Comparison of ENCODE assay signal across 25 cellular contexts in the genomic region with DNA sequence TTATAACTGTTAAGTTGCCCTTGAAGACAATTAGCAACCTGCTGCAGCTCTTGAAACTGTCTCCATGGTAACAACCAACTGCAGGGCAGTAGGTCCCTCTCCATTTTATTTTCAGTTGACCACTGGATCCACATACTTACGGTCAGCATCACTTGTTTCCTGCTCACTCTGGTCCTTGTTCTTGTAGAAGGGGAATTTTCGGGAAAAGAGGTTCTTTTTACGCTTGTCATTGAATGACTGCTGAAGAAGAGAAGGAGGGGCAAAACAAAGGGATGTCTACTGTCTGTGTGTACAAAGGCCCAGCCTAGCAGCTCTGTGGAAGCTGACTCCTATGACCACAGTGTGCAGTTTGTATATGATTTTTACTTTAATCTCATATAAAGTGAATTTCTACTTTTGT.
DNase-seq lines count a peak whose midpoint lies in the region; ATAC-seq lines count a peak whose summit lies in the region.
"Had no signal": no experiment of that assay in that cellular context is flagged by ENCODE, and none has a peak within 500 bp of the region (broad histone marks: within the 10 kb centered on the region; RNA-seq: fewer than 3 reads in every experiment).

No MANE protein-coding gene starts in this region.

- no peak for ATAC-seq in GM19035 (IDR thresholded peaks at IDR 0.05; ENCODE audit: unreplicated experiment)
- no peak for ATAC-seq in GM18517 (IDR thresholded peaks at IDR 0.05; ENCODE audit: unreplicated experiment)

- DNase-seq in DMS79 treated with DMSO at 0.1 percent for 48 hours (lab: John Stamatoyannopoulos, UW) (peak; percentile 14), DMS79 (lab: John Stamatoyannopoulos, UW) (no peak), NCI-H748 (lab: John Stamatoyannopoulos, UW; ENCODE audit: unreplicated experiment) (peak; percentile 9), NCI-H748 treated with DMSO at 0.1 percent for 48 hours (lab: John Stamatoyannopoulos, UW) (no peak), midbrain (lab: John Stamatoyannopoulos, UW) (peak; percentile 18)
- DNase-seq: BE2C; CD8-positive, alpha-beta memory T cell; DMS 273 treated with DMSO at 0.1 percent for 48 hours; DND-41; GM23248; HFFc6; Karpas-422; NCI-H1092 treated with DMSO at 0.1 percent for 48 hours; NCI-H187; NCI-H2081 treated with DMSO at 0.1 percent for 48 hours; NCI-H2227 treated with DMSO at 0.1 percent for 48 hours; NCI-H510A; Right ventricle myocardium superior; RPMI8226; T-helper 2 cell had no signal

- H3K27ac ChIP-seq in angular gyrus (ENCODE audit: low read depth, low read length) = peak overlapping the region; percentile 30
- H3K27ac ChIP-seq: 22Rv1, GM23248, SJSA1 had no signal

Comparison
In these comparisons a context has a peak if more than half of its experiments do, and no peak if none do; other contexts are left out.
1. DNase-seq: peak in DMS79 treated with DMSO at 0.1 percent for 48 hours (single experiment), NCI-H748 (single experiment) and midbrain (single experiment); none in DMS79 (single experiment) and NCI-H748 treated with DMSO at 0.1 percent for 48 hours (single experiment).